8 cellular contexts compared by ENCODE assay signal in the genomic region with DNA sequence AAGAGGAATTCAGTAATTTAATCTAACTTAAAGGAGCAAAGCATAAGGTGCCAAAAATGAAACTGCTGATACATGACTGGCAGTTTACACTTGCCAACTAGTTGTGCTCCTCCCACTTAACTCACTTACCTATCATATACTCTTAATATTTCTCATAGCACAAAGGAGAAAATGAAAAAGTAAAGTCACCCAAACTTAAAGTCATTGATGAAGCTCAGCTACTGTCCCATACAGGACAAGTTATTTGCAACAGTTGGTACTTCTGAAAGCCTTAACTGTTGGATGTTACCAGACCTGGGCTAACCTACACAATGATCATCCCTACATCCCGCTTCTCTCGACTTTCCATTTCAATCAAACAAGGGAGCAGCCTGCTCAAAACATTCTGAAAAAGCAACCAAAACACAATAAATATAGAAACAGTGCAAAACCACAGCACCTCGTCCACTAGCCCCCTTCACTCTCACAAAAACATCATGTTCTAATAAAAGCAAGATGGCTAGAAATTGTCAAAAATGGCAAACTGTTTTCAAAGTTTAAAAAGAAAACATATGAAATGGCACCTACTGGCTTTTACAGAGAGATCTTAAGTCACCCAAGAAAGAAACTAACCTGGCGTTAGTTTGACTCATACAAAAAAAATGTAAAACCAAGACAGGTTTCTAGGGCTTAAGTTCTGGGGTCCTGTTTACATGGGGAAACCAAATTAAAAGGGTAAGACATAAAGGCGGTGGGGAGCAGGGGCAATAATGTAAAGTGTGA. TPM values are rescaled to one million over a fixed set of nuclear protein-coding genes. Genes with fewer than 3 reads are reported as not detected.
DNase-seq lines count a peak whose midpoint lies in the region; ATAC-seq and TF ChIP-seq lines count a peak whose summit lies in the region.

No MANE protein-coding gene starts in this region.

- H3K4me1 ChIP-seq in SJCRH30 (peaks cover 14% of the 10 kb centered on the region), endodermal cell (ENCODE audit: control insufficient read depth, insufficient read depth, low read length) (no peaks in the 10 kb centered on the region)

- peak; percentile 22 to 30 for ATAC-seq in activated T-cell treated with anti-CD3 and anti-CD28 coated beads, Interleukin-2, amount 50 U/mL, for 72 hours (replicated peaks in 1 of 2)

- H3K27ac Mint-ChIP-seq in activated T-cell treated with anti-CD3 and anti-CD28 coated beads, Interleukin-2, amount 50 U/mL, for 72 hours: peak overlapping the region; percentile 98
- H3K27ac Mint-ChIP-seq in endodermal cell (peak overlapping the region; percentile 88), nephron progenitor cell (peak overlapping the region; percentile 85)

- intact Hi-C loops in posterior vena cava (cut with DNase I): loop anchor here in 1 of 2 donors (10.0 kb wide), 1 partner anchor 139 kb away; the partner anchor contains the start of gene INTS2

- H3K9me3 Mint-ChIP-seq in activated T-cell treated with anti-CD3 and anti-CD28 coated beads, Interleukin-2, amount 50 U/mL, for 72 hours: no peaks in the 10 kb centered on the region
- no peaks in the 10 kb centered on the region for H3K9me3 Mint-ChIP-seq in endodermal cell
- H3K9me3 Mint-ChIP-seq in nephron progenitor cell: no peaks in the 10 kb centered on the region

- H3K36me3 Mint-ChIP-seq in activated T-cell treated with anti-CD3 and anti-CD28 coated beads, Interleukin-2, amount 50 U/mL, for 72 hours (ENCODE audit: insufficient read depth in 2 of 2): peaks cover 13 to 33% of the 10 kb centered on the region in 2 donors
- H3K36me3 Mint-ChIP-seq in endodermal cell (ENCODE audit: low read depth) (peaks cover 22% of the 10 kb centered on the region), nephron progenitor cell (ENCODE audit: low read depth) (peaks cover 19% of the 10 kb centered on the region)

- WGBS in endodermal cell (ENCODE audit: insufficient coverage in 1 of 2, insufficient read length in 1 of 2), 2 experiments: 0 to 4% methylated on average over 3 to 5 of the region's 5 CpGs

- H3K4me1 Mint-ChIP-seq in activated T-cell treated with anti-CD3 and anti-CD28 coated beads, Interleukin-2, amount 50 U/mL, for 72 hours (ENCODE audit: low read depth): peaks cover 50% of the 10 kb centered on the region
- peaks cover 36% of the 10 kb centered on the region for H3K4me1 Mint-ChIP-seq in endodermal cell
- H3K4me1 Mint-ChIP-seq in nephron progenitor cell: peaks cover 42% of the 10 kb centered on the region

- H3K27me3 ChIP-seq in SJCRH30 (no peaks in the 10 kb centered on the region), endodermal cell (ENCODE audit: control insufficient read depth, insufficient read depth, low read length, poor library complexity, severe bottlenecking) (no peaks in the 10 kb centered on the region)

- H3K9me3 ChIP-seq in SJCRH30 (replicated peaks) (no peaks in the 10 kb centered on the region), endodermal cell (ENCODE audit: control insufficient read depth, low read length) (no peaks in the 10 kb centered on the region)

- H3K27ac ChIP-seq in SJCRH30 (peak overlapping the region; percentile 8), endodermal cell (ENCODE audit: low read depth, low read length) (no peak overlapping the region)

- H3K36me3 ChIP-seq in SJCRH30: peaks cover 32% of the 10 kb centered on the region
- peaks cover 24% of the 10 kb centered on the region for H3K36me3 ChIP-seq in endodermal cell (ENCODE audit: control insufficient read depth, insufficient read depth, low read length)

- TF ChIP-seq CTCF in endodermal cell (conservative IDR thresholded peaks at IDR 0.05): no peak
- TF ChIP-seq CTCF in nephron progenitor cell (IDR thresholded peaks at IDR 0.05): no peak

- peak overlapping the region; percentile 93 to 98 for H3K4me3 Mint-ChIP-seq in activated T-cell treated with anti-CD3 and anti-CD28 coated beads, Interleukin-2, amount 50 U/mL, for 72 hours
- H3K4me3 Mint-ChIP-seq in endodermal cell: peak overlapping the region; percentile 89
- peak overlapping the region; percentile 97 for H3K4me3 Mint-ChIP-seq in nephron progenitor cell

- peak overlapping the region; percentile 77 for H3K9ac ChIP-seq in endodermal cell (ENCODE audit: extremely low read depth, low read length, poor library complexity, severe bottlenecking)

- H3K27me3 Mint-ChIP-seq in activated T-cell treated with anti-CD3 and anti-CD28 coated beads, Interleukin-2, amount 50 U/mL, for 72 hours (ENCODE audit: low read depth): no peaks in the 10 kb centered on the region
- H3K27me3 Mint-ChIP-seq in endodermal cell (ENCODE audit: insufficient read depth) (no peaks in the 10 kb centered on the region), nephron progenitor cell (ENCODE audit: low read depth, poor library complexity) (no peaks in the 10 kb centered on the region)

- DNase-seq in activated T-cell treated with anti-CD3 and anti-CD28 coated beads, Interleukin-2, amount 50 U/mL, for 72 hours: peak in 1 of 2 donors; percentile 4
- DNase-seq in activated T-cell treated with anti-CD3 and anti-CD28 coated beads, Interleukin-2, amount 50 U/mL, for 48 hours: no peak
- DNase-seq in SJCRH30 (peak in 1 of 2 experiments; percentile 24), endodermal cell (no peak), nephron progenitor cell (no peak), posterior vena cava (ENCODE audit: low spot score) (no peak), D341Med (ENCODE audit: low spot score) (no peak)
- DNase-seq in stimulated activated CD4-positive, alpha-beta T cell treated with anti-CD3 and anti-CD28 coated beads, Interleukin-4, amount 100 ng/mL, for 24 hours: no peak

- H3K4me3 ChIP-seq in SJCRH30 (peak overlapping the region; percentile 98), endodermal cell (ENCODE audit: low read length) (peak overlapping the region; percentile 95)

RNA-seq across cellular contexts. Expression of gene MED13, which starts 0.9 kb away (rescaled TPM):
- 10 to 100 TPM; 59.9 to 61.6 TPM for total RNA-seq in activated T-cell treated with anti-CD3 and anti-CD28 coated beads, Interleukin-2, amount 50 U/mL, for 72 hours
- total RNA-seq in SJCRH30 (2014; rRNA removed; shearing (Covaris generic)): 64.8 and 79.9 TPM in 2 replicates
- total RNA-seq in endodermal cell (10 to 100 TPM; 66.0 to 67.7 TPM), posterior vena cava (10 to 100 TPM; 53.9 to 54.1 TPM)
- polyA plus RNA-seq in endodermal cell (2013, experiment 1 of 2): 26.6 TPM
- 31.0 TPM for polyA plus RNA-seq in endodermal cell (2013, experiment 2 of 2)
